In the genomic region with DNA sequence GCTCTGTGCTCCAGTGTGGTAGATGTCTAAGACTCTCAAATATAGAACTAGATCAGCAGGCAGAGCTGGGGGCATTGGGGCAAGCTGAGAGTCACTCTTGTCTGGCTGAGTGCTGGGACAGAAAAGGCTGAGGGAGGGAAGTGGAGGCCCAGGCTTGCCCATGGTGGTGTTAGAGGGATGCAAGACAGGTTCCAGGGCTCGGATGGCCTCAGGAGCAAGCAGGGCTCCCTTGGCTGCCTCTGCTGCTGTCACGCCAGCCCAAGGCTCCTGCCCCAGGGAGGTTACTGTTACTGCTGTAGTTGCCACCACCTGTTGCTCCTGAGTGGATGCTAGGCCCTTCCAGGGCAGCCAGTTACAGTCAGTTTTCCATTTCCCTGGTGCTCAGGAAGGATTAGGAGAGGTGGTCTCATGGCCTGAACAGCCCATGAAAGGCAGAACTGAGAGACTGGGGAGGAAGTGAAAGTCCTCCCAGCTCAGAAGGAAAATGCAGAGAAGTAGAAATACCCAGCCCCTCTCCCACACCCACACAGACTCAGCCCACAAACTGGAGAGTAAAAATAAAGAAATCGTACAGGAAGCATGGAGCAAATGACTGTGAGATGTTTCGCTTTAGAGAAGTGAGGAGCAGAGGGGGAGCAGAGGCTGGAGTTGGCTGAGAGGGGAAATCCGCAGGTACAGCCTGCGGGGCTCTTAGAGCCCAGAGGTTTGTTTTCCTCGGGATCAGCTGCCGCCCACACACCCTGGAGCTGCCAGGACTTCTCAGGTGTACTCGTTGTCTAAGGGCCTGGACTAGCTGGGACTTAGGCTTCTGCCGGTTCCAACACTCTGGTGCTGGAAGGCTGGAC, we compare ENCODE assay signal across 1 cellular context.
TF ChIP-seq lines count a peak whose summit lies in the region.

No MANE protein-coding gene starts in this region.

TF ChIP-seq in GM12878, 131 proteins besides CTCF, POLR2A, EP300 and RAD21 (continued from another document and continues in another):
- TF ChIP-seq, protein P1, sequence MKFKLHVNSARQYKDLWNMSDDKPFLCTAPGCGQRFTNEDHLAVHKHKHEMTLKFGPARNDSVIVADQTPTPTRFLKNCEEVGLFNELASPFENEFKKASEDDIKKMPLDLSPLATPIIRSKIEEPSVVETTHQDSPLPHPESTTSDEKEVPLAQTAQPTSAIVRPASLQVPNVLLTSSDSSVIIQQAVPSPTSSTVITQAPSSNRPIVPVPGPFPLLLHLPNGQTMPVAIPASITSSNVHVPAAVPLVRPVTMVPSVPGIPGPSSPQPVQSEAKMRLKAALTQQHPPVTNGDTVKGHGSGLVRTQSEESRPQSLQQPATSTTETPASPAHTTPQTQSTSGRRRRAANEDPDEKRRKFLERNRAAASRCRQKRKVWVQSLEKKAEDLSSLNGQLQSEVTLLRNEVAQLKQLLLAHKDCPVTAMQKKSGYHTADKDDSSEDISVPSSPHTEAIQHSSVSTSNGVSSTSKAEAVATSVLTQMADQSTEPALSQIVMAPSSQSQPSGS (IDR thresholded peaks at IDR 0.05; ENCODE audit: low read length), result peak; percentile 95
- TF ChIP-seq BRCA1 (IDR thresholded peaks at IDR 0.05; ENCODE audit: low read depth, low read length) (no peak), ESRRA (IDR thresholded peaks at IDR 0.05; ENCODE audit: low read length) (no peak), ZNF207 (IDR thresholded peaks at IDR 0.05; ENCODE audit: borderline replicate concordance) (no peak; the same call in 1 of the 2 replicates), WRNIP1 (IDR thresholded peaks at IDR 0.05; ENCODE audit: borderline replicate concordance, low read depth, low read length) (0 out of 2 replicates have a peak, but pooled peaks have one; percentile 41), SMARCA5 (IDR thresholded peaks at IDR 0.05) (peak; percentile 67; the same call in 1 of the 2 replicates), MTA2 (IDR thresholded peaks at IDR 0.05; ENCODE audit: low read depth) (peak; percentile 90), PML (IDR thresholded peaks at IDR 0.05; ENCODE audit: low read length) (peak; percentile 89), SIX5 (IDR thresholded peaks at IDR 0.05; ENCODE audit: low read depth, low read length, severe bottlenecking) (no peak), EZH2 (IDR thresholded peaks at IDR 0.05; ENCODE audit: borderline replicate concordance, control insufficient read depth, low read depth, low read length) (no peak), KLF5 (IDR thresholded peaks at IDR 0.05; ENCODE audit: partially characterized antibody) (no peak), RBBP5 (conservative IDR thresholded peaks at IDR 0.05) (no peak), TCF12 (IDR thresholded peaks at IDR 0.05; ENCODE audit: low read depth, low read length) (no peak), ZNF24 (IDR thresholded peaks at IDR 0.05) (no peak), POU2F2 (IDR thresholded peaks at IDR 0.05; ENCODE audit: borderline replicate concordance, low read depth, low read length) (peak; percentile 60; the same call in 2 of the 3 replicates), CHD1 (IDR thresholded peaks at IDR 0.05; ENCODE audit: low read depth, low read length) (no peak), CHD2 (IDR thresholded peaks at IDR 0.05; ENCODE audit: borderline replicate concordance, low read depth, low read length) (peak; percentile 80), NBN (IDR thresholded peaks at IDR 0.05) (peak; percentile 88), BCL11A (IDR thresholded peaks at IDR 0.05; ENCODE audit: low read depth, low read length) (peak; percentile 94), RB1 (IDR thresholded peaks at IDR 0.05; ENCODE audit: borderline replicate concordance) (no peak), ZZZ3 (IDR thresholded peaks at IDR 0.05; ENCODE audit: control insufficient read depth, insufficient read length, low read depth) (no peak), STAT1 (conservative IDR thresholded peaks at IDR 0.05) (no peak), GABPA (IDR thresholded peaks at IDR 0.05; ENCODE audit: low read depth) (no peak), NR2C1 (IDR thresholded peaks at IDR 0.05) (no peak), NR2F1 (conservative IDR thresholded peaks at IDR 0.05) (peak; percentile 47; the same call in 1 of the 2 replicates), RELA (IDR thresholded peaks at IDR 0.05; ENCODE audit: borderline replicate concordance, partially characterized antibody) (peak; percentile 30), JUNB (IDR thresholded peaks at IDR 0.05) (peak; percentile 86), YBX1 (IDR thresholded peaks at IDR 0.05) (no peak)
- TF ChIP-seq, protein P2, sequence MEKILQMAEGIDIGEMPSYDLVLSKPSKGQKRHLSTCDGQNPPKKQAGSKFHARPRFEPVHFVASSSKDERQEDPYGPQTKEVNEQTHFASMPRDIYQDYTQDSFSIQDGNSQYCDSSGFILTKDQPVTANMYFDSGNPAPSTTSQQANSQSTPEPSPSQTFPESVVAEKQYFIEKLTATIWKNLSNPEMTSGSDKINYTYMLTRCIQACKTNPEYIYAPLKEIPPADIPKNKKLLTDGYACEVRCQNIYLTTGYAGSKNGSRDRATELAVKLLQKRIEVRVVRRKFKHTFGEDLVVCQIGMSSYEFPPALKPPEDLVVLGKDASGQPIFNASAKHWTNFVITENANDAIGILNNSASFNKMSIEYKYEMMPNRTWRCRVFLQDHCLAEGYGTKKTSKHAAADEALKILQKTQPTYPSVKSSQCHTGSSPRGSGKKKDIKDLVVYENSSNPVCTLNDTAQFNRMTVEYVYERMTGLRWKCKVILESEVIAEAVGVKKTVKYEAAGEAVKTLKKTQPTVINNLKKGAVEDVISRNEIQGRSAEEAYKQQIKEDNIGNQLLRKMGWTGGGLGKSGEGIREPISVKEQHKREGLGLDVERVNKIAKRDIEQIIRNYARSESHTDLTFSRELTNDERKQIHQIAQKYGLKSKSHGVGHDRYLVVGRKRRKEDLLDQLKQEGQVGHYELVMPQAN (conservative IDR thresholded peaks at IDR 0.05), result no peak; the same call in 1 of the 2 replicates
- TF ChIP-seq, protein P3, sequence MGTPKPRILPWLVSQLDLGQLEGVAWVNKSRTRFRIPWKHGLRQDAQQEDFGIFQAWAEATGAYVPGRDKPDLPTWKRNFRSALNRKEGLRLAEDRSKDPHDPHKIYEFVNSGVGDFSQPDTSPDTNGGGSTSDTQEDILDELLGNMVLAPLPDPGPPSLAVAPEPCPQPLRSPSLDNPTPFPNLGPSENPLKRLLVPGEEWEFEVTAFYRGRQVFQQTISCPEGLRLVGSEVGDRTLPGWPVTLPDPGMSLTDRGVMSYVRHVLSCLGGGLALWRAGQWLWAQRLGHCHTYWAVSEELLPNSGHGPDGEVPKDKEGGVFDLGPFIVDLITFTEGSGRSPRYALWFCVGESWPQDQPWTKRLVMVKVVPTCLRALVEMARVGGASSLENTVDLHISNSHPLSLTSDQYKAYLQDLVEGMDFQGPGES (IDR thresholded peaks at IDR 0.05), result no peak
- TF ChIP-seq, protein P4, sequence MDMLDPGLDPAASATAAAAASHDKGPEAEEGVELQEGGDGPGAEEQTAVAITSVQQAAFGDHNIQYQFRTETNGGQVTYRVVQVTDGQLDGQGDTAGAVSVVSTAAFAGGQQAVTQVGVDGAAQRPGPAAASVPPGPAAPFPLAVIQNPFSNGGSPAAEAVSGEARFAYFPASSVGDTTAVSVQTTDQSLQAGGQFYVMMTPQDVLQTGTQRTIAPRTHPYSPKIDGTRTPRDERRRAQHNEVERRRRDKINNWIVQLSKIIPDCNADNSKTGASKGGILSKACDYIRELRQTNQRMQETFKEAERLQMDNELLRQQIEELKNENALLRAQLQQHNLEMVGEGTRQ (IDR thresholded peaks at IDR 0.05; ENCODE audit: borderline replicate concordance, low read depth, low read length), result no peak; the same call in 1 of the 2 replicates
- TF ChIP-seq, protein P5, sequence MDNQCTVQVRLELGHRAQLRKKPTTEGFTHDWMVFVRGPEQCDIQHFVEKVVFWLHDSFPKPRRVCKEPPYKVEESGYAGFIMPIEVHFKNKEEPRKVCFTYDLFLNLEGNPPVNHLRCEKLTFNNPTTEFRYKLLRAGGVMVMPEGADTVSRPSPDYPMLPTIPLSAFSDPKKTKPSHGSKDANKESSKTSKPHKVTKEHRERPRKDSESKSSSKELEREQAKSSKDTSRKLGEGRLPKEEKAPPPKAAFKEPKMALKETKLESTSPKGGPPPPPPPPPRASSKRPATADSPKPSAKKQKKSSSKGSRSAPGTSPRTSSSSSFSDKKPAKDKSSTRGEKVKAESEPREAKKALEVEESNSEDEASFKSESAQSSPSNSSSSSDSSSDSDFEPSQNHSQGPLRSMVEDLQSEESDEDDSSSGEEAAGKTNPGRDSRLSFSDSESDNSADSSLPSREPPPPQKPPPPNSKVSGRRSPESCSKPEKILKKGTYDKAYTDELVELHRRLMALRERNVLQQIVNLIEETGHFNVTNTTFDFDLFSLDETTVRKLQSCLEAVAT (IDR thresholded peaks at IDR 0.05), result peak; percentile 72
- TF ChIP-seq, protein P6, sequence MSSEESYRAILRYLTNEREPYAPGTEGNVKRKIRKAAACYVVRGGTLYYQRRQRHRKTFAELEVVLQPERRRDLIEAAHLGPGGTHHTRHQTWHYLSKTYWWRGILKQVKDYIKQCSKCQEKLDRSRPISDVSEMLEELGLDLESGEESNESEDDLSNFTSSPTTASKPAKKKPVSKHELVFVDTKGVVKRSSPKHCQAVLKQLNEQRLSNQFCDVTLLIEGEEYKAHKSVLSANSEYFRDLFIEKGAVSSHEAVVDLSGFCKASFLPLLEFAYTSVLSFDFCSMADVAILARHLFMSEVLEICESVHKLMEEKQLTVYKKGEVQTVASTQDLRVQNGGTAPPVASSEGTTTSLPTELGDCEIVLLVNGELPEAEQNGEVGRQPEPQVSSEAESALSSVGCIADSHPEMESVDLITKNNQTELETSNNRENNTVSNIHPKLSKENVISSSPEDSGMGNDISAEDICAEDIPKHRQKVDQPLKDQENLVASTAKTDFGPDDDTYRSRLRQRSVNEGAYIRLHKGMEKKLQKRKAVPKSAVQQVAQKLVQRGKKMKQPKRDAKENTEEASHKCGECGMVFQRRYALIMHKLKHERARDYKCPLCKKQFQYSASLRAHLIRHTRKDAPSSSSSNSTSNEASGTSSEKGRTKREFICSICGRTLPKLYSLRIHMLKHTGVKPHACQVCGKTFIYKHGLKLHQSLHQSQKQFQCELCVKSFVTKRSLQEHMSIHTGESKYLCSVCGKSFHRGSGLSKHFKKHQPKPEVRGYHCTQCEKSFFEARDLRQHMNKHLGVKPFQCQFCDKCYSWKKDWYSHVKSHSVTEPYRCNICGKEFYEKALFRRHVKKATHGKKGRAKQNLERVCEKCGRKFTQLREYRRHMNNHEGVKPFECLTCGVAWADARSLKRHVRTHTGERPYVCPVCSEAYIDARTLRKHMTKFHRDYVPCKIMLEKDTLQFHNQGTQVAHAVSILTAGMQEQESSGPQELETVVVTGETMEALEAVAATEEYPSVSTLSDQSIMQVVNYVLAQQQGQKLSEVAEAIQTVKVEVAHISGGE (CRISPR knock-in tag; IDR thresholded peaks at IDR 0.05), result no peak
- TF ChIP-seq, protein P7, sequence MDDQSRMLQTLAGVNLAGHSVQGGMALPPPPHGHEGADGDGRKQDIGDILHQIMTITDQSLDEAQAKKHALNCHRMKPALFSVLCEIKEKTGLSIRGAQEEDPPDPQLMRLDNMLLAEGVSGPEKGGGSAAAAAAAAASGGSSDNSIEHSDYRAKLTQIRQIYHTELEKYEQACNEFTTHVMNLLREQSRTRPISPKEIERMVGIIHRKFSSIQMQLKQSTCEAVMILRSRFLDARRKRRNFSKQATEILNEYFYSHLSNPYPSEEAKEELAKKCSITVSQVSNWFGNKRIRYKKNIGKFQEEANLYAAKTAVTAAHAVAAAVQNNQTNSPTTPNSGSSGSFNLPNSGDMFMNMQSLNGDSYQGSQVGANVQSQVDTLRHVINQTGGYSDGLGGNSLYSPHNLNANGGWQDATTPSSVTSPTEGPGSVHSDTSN (IDR thresholded peaks at IDR 0.05; ENCODE audit: insufficient replicate concordance, low read depth, low read length), result no peak
- TF ChIP-seq, protein P8, sequence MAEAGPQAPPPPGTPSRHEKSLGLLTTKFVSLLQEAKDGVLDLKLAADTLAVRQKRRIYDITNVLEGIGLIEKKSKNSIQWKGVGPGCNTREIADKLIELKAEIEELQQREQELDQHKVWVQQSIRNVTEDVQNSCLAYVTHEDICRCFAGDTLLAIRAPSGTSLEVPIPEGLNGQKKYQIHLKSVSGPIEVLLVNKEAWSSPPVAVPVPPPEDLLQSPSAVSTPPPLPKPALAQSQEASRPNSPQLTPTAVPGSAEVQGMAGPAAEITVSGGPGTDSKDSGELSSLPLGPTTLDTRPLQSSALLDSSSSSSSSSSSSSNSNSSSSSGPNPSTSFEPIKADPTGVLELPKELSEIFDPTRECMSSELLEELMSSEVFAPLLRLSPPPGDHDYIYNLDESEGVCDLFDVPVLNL (IDR thresholded peaks at IDR 0.05; ENCODE audit: low read depth, low read length), result no peak
- TF ChIP-seq, protein P9, sequence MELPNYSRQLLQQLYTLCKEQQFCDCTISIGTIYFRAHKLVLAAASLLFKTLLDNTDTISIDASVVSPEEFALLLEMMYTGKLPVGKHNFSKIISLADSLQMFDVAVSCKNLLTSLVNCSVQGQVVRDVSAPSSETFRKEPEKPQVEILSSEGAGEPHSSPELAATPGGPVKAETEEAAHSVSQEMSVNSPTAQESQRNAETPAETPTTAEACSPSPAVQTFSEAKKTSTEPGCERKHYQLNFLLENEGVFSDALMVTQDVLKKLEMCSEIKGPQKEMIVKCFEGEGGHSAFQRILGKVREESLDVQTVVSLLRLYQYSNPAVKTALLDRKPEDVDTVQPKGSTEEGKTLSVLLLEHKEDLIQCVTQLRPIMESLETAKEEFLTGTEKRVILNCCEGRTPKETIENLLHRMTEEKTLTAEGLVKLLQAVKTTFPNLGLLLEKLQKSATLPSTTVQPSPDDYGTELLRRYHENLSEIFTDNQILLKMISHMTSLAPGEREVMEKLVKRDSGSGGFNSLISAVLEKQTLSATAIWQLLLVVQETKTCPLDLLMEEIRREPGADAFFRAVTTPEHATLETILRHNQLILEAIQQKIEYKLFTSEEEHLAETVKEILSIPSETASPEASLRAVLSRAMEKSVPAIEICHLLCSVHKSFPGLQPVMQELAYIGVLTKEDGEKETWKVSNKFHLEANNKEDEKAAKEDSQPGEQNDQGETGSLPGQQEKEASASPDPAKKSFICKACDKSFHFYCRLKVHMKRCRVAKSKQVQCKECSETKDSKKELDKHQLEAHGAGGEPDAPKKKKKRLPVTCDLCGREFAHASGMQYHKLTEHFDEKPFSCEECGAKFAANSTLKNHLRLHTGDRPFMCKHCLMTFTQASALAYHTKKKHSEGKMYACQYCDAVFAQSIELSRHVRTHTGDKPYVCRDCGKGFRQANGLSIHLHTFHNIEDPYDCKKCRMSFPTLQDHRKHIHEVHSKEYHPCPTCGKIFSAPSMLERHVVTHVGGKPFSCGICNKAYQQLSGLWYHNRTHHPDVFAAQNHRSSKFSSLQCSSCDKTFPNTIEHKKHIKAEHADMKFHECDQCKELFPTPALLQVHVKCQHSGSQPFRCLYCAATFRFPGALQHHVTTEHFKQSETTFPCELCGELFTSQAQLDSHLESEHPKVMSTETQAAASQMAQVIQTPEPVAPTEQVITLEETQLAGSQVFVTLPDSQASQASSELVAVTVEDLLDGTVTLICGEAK (IDR thresholded peaks at IDR 0.05; ENCODE audit: borderline replicate concordance), result no peak
- TF ChIP-seq, protein P10, sequence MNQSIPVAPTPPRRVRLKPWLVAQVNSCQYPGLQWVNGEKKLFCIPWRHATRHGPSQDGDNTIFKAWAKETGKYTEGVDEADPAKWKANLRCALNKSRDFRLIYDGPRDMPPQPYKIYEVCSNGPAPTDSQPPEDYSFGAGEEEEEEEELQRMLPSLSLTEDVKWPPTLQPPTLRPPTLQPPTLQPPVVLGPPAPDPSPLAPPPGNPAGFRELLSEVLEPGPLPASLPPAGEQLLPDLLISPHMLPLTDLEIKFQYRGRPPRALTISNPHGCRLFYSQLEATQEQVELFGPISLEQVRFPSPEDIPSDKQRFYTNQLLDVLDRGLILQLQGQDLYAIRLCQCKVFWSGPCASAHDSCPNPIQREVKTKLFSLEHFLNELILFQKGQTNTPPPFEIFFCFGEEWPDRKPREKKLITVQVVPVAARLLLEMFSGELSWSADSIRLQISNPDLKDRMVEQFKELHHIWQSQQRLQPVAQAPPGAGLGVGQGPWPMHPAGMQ (IDR thresholded peaks at IDR 0.05; ENCODE audit: borderline replicate concordance), result peak; percentile 36; the same call in 1 of the 2 replicates
